Comparison of ENCODE assay signal across 2 cellular contexts in the genomic region with DNA sequence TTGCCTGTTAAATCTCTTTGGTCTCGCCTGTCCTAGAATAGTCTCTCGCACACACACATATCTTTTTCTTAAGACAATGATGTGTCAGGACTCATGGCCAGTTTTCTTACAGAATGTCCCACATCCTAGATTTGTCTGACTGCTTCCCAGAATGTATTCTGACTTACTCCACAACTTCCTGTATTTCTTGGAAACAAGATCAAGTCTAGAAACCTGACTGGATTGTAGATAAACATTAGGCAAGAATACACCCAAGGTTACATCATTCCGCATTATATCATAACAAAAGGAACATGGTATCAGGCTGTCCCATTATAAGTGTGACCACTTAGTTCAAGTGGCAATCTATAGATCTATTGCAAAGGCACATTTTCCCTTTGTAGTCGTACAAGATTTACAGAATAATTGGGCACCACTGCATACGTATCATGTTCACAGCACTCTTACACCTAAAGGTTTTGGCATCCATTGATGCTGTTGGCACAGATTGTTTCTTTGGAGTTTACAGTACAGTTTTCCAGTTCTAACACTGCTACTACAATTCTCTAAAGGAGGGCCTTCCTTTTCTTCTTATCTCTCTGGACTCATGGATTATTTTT.
TF ChIP-seq lines count a peak whose summit lies in the region.

No MANE protein-coding gene starts in this region.

TF ChIP-seq in endothelial cell of umbilical vein, 7 proteins besides CTCF, POLR2A, EP300 and RAD21:
- TF ChIP-seq FOS (IDR thresholded peaks at IDR 0.05; ENCODE audit: borderline replicate concordance, insufficient read depth, low read length): no peak
- TF ChIP-seq MAX (IDR thresholded peaks at IDR 0.05; ENCODE audit: insufficient read depth, insufficient read length): no peak
- no peak for TF ChIP-seq EZH2 (IDR thresholded peaks at IDR 0.05; ENCODE audit: borderline replicate concordance, low read depth, low read length, severe bottlenecking)
- TF ChIP-seq MYC (IDR thresholded peaks at IDR 0.05; ENCODE audit: low read depth, low read length): no peak
- no peak for TF ChIP-seq JUN (IDR thresholded peaks at IDR 0.05; ENCODE audit: borderline replicate concordance, insufficient read depth, insufficient read length, low read depth)
TF ChIP-seq in endothelial cell of umbilical vein: peak in this region for 0.

TF ChIP-seq in HepG2, 621 proteins besides CTCF, POLR2A, EP300 and RAD21:
- TF ChIP-seq, protein P1, sequence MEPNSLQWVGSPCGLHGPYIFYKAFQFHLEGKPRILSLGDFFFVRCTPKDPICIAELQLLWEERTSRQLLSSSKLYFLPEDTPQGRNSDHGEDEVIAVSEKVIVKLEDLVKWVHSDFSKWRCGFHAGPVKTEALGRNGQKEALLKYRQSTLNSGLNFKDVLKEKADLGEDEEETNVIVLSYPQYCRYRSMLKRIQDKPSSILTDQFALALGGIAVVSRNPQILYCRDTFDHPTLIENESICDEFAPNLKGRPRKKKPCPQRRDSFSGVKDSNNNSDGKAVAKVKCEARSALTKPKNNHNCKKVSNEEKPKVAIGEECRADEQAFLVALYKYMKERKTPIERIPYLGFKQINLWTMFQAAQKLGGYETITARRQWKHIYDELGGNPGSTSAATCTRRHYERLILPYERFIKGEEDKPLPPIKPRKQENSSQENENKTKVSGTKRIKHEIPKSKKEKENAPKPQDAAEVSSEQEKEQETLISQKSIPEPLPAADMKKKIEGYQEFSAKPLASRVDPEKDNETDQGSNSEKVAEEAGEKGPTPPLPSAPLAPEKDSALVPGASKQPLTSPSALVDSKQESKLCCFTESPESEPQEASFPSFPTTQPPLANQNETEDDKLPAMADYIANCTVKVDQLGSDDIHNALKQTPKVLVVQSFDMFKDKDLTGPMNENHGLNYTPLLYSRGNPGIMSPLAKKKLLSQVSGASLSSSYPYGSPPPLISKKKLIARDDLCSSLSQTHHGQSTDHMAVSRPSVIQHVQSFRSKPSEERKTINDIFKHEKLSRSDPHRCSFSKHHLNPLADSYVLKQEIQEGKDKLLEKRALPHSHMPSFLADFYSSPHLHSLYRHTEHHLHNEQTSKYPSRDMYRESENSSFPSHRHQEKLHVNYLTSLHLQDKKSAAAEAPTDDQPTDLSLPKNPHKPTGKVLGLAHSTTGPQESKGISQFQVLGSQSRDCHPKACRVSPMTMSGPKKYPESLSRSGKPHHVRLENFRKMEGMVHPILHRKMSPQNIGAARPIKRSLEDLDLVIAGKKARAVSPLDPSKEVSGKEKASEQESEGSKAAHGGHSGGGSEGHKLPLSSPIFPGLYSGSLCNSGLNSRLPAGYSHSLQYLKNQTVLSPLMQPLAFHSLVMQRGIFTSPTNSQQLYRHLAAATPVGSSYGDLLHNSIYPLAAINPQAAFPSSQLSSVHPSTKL (CRISPR knock-in tag; IDR thresholded peaks at IDR 0.05): 0 out of 2 replicates have a peak, but pooled peaks have one; percentile 10
- no peak for TF ChIP-seq SIN3B (IDR thresholded peaks at IDR 0.05; ENCODE audit: low read length)
- no peak for TF ChIP-seq HNF4A (CRISPR knock-in tag; IDR thresholded peaks at IDR 0.05)
- TF ChIP-seq RNF2 (conservative IDR thresholded peaks at IDR 0.05; ENCODE audit: low read depth): no peak
- no peak for TF ChIP-seq ZBTB20 (CRISPR knock-in tag; IDR thresholded peaks at IDR 0.05; ENCODE audit: borderline replicate concordance, low read depth)
- TF ChIP-seq, protein P2, sequence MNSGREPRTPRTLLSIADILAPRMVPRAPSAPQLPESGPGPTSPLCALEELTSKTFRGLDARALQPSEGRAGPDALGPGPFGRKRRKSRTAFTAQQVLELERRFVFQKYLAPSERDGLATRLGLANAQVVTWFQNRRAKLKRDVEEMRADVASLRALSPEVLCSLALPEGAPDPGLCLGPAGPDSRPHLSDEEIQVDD (CRISPR knock-in tag; IDR thresholded peaks at IDR 0.05; ENCODE audit: borderline replicate concordance): no peak
- TF ChIP-seq FOXO1 (CRISPR knock-in tag; IDR thresholded peaks at IDR 0.05): no peak
- TF ChIP-seq ZNF644 (CRISPR knock-in tag; IDR thresholded peaks at IDR 0.05; ENCODE audit: low read depth): 0 out of 2 replicates have a peak, but pooled peaks have one; percentile 33
- TF ChIP-seq, protein P3, sequence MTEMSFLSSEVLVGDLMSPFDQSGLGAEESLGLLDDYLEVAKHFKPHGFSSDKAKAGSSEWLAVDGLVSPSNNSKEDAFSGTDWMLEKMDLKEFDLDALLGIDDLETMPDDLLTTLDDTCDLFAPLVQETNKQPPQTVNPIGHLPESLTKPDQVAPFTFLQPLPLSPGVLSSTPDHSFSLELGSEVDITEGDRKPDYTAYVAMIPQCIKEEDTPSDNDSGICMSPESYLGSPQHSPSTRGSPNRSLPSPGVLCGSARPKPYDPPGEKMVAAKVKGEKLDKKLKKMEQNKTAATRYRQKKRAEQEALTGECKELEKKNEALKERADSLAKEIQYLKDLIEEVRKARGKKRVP (CRISPR knock-in tag; IDR thresholded peaks at IDR 0.05): peak in 1 of 2 experiments; percentile 75; a peak in 2 of 4 replicates
- no peak for TF ChIP-seq RFXAP (CRISPR knock-in tag; IDR thresholded peaks at IDR 0.05; ENCODE audit: borderline replicate concordance)
- TF ChIP-seq ZNF329 (CRISPR knock-in tag; IDR thresholded peaks at IDR 0.05; ENCODE audit: low read depth): no peak
- TF ChIP-seq BCL6 (CRISPR knock-in tag; IDR thresholded peaks at IDR 0.05): peak; percentile 56; the same call in 1 of the 2 replicates
- no peak for TF ChIP-seq ZNF547 (CRISPR knock-in tag; IDR thresholded peaks at IDR 0.05)
- no peak for TF ChIP-seq NCOA2 (CRISPR knock-in tag; IDR thresholded peaks at IDR 0.05)
- no peak for TF ChIP-seq ZNF710 (CRISPR knock-in tag; IDR thresholded peaks at IDR 0.05; ENCODE audit: borderline replicate concordance)
- no peak for TF ChIP-seq PBX3 (CRISPR knock-in tag; IDR thresholded peaks at IDR 0.05; ENCODE audit: borderline replicate concordance)
- no peak for TF ChIP-seq HHEX (CRISPR knock-in tag; IDR thresholded peaks at IDR 0.05)
- no peak for TF ChIP-seq ZNF570 (CRISPR knock-in tag; IDR thresholded peaks at IDR 0.05; ENCODE audit: borderline replicate concordance)
- no peak for TF ChIP-seq AKAP8 (CRISPR knock-in tag; IDR thresholded peaks at IDR 0.05)
- no peak for TF ChIP-seq ZNF580 (CRISPR knock-in tag; IDR thresholded peaks at IDR 0.05; ENCODE audit: borderline replicate concordance, low read depth)
- TF ChIP-seq ZSCAN21 (CRISPR knock-in tag; IDR thresholded peaks at IDR 0.05; ENCODE audit: borderline replicate concordance): no peak
- TF ChIP-seq CEBPG (CRISPR knock-in tag; IDR thresholded peaks at IDR 0.05): peak; percentile 60
